In the genomic region with DNA sequence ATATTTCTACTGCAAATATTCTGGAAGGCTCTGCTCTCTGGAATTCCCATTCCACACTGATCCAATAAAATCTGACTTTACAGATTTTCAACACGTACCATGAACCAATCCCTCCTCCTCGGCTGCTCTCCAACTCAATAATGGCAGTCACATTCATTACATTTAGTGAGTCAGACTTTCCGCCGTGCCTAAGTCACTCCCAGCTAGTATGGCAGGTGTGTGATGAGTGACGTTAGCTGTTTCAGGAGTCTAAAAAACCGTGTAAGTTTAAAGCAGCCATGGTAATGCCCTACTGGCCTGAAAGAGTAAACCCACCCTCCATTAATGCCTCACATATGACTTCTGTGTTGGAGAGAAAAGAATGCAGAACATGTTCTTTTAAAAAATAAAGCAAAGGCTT, we compare ENCODE assay signal across 14 cellular contexts. TPM values are rescaled to one million over a fixed set of nuclear protein-coding genes. Genes with fewer than 3 reads are reported as not detected.
DNase-seq lines count a peak whose midpoint lies in the region; FAIRE-seq and TF ChIP-seq lines count a peak whose summit lies in the region.
"Had no signal": no experiment of that assay in that cellular context is flagged by ENCODE, and none has a peak within 500 bp of the region (broad histone marks: within the 10 kb centered on the region; RNA-seq: fewer than 3 reads in every experiment).

No MANE protein-coding gene starts in this region.

- H3K27me3 ChIP-seq in HUES64 (ENCODE audit: insufficient read depth, low read length) = peaks cover 41% of the 10 kb centered on the region

- TF ChIP-seq CTCF in AG04449 (IDR thresholded peaks at IDR 0.05; ENCODE audit: insufficient read depth, low read length, missing control alignments) (no peak), GM13977 (IDR thresholded peaks at IDR 0.05; ENCODE audit: extremely low read depth, insufficient read depth, missing control alignments) (no peak)

- no peak overlapping the region for H3K27ac ChIP-seq in HUES64 (ENCODE audit: low read depth, low read length)

- DNase-seq in AG04449 (ENCODE audit: low read depth, low spot score) = no peak
- DNase-seq in astrocyte of the hippocampus (ENCODE audit: low read depth, low spot score) = peak; percentile 81
- peak; percentile 62 for DNase-seq in left kidney (ENCODE audit: low read depth, low spot score)
- no peak for DNase-seq in GM13977 (ENCODE audit: low spot score)
- no peak for DNase-seq in GM12891 (ENCODE audit: insufficient read length, low spot score)
- DNase-seq in GM19239 (ENCODE audit: insufficient read length, low spot score) = no peak
- DNase-seq in H54 (ENCODE audit: insufficient read length, low spot score) = no peak
- DNase-seq: AML-193; DND-41; effector memory CD4-positive, alpha-beta T cell; NCI-H146; stimulated activated CD4-positive, alpha-beta T cell treated with anti-CD3 and anti-CD28 coated beads, Interleukin-2, amount 100 ng/mL, for 48 hours had no signal

- H3K4me3 ChIP-seq in AG04449 (ENCODE audit: low read depth, low read length) (peak overlapping the region; percentile 91), HUES64 (ENCODE audit: low read length) (peak overlapping the region; percentile 66; the same call in 1 of the 2 replicates)

- TF ChIP-seq POLR2A in GM12891 (IDR thresholded peaks at IDR 0.05; ENCODE audit: low read depth, low read length) (no peak), H54 (IDR thresholded peaks at IDR 0.05; ENCODE audit: low read depth, low read length) (no peak)

- no peak overlapping the region for H3K9ac ChIP-seq in HUES64 (ENCODE audit: low read depth, low read length)

- CTCF ChIA-PET in AG04449 (lab: Yijun Ruan, JAX) = interaction anchor here (0.8 to 5.5 kb wide), 3 partner anchors 111 to 311 kb away, joined by 3 to 76 read pairs (median 4); no protein-coding TSS in a partner anchor

- POLR2A ChIA-PET in AG04449 (lab: Yijun Ruan, JAX) = no interaction called here

- H3K9me3 ChIP-seq in HUES64 (ENCODE audit: insufficient read depth, low read depth, low read length) = no peaks in the 10 kb centered on the region

- H3K36me3 ChIP-seq in HUES64 (ENCODE audit: insufficient read depth, low read length) = peaks cover 48% of the 10 kb centered on the region; the same call in 1 of the 2 replicates

- WGBS in HUES64 = 90% methylated on average over 5 of the region's 6 CpGs

- peaks cover 5% of the 10 kb centered on the region; the same call in 1 of the 2 replicates for H3K4me1 ChIP-seq in HUES64 (ENCODE audit: insufficient read depth, low read length)

- in situ Hi-C loops in GM13977 (cut with MboI; ENCODE audit: low pct_unique_long_range_greater_than_20kb, low sequenced_read_pairs, unreplicated experiment) = no loop called here

- FAIRE-seq in GM12891 (lab: Jason Lieb, UNC) (no peak), GM19239 (lab: Jason Lieb, UNC) (no peak), H54 (lab: Jason Lieb, UNC) (no peak)

TF ChIP-seq in GM12891, 5 proteins besides CTCF, POLR2A, EP300 and RAD21:
- TF ChIP-seq SPI1 (IDR thresholded peaks at IDR 0.05; ENCODE audit: low read depth, low read length) (no peak), POU2F2 (IDR thresholded peaks at IDR 0.05; ENCODE audit: low read depth, low read length) (no peak), TAF1 (IDR thresholded peaks at IDR 0.05; ENCODE audit: low read depth, low read length) (no peak), PAX5 (IDR thresholded peaks at IDR 0.05; ENCODE audit: insufficient read depth, low read length, severe bottlenecking) (no peak)

RNA-seq across cellular contexts. Expression of a gene that starts 3.3 kb away (rescaled TPM):
- 22.8 TPM for polyA plus RNA-seq in HUES64 (2013, experiment 1 of 2)
- polyA plus RNA-seq in HUES64 (2013, experiment 2 of 2) = 30.3 TPM
- 0.06 TPM for polyA plus RNA-seq in GM12891 (2012; ENCODE audit: low read depth, missing spikeins)
- polyA plus RNA-seq: IgD-negative memory B cell had no signal

Comparison
In these comparisons a context has a peak if more than half of its experiments do, and no peak if none do; other contexts are left out.
1. DNase-seq: peak in astrocyte of the hippocampus (single experiment) and left kidney (single experiment); none in AG04449 (single experiment), GM13977 (single experiment), GM12891 (single experiment), GM19239 (single experiment) and H54 (single experiment).